9 cellular contexts compared by ENCODE assay signal in genomic region chr7:22452142-22452763, GRCh38. TPM values are rescaled to one million over a fixed set of nuclear protein-coding genes. Genes with fewer than 3 reads are reported as not detected.
A peak's percentile ranks its signal among the peaks of the same experiment; 100 is the strongest.
DNase-seq lines count a peak whose midpoint lies in the region; ATAC-seq and TF ChIP-seq lines count a peak whose summit lies in the region.
"Had no signal": no experiment of that assay in that cellular context is flagged by ENCODE, and none has a peak within 500 bp of the region (broad histone marks: within the 10 kb centered on the region; RNA-seq: fewer than 3 reads in every experiment).

No MANE protein-coding gene starts in this region.

- H3K36me3 ChIP-seq in body of pancreas (replicated peaks in 1 of 2; ENCODE audit: insufficient read depth in 1 of 2, low read depth in 2 of 2), result no peaks in the 10 kb centered on the region
- no peaks in the 10 kb centered on the region for H3K36me3 ChIP-seq in spleen
- H3K36me3 ChIP-seq: SJSA1 had no signal

- H3K27me3 ChIP-seq in body of pancreas (no peaks in the 10 kb centered on the region), spleen (replicated peaks in 1 of 7) (peaks cover 0 to 18% (median 5%) of the 10 kb centered on the region in 7 donors)

- no peak for TF ChIP-seq POLR2A in body of pancreas (IDR thresholded peaks at IDR 0.05)
- TF ChIP-seq POLR2A in spleen (IDR thresholded peaks at IDR 0.05), result no peak

- ATAC-seq in body of pancreas (peak; percentile 88), GM18498 (IDR thresholded peaks at IDR 0.05; ENCODE audit: unreplicated experiment) (no peak)

- intact Hi-C loops in body of pancreas (cut with DNase I), result no loop called here
- intact Hi-C loops in spleen (cut with DNase I; ENCODE audit: low total_unique reads), result no loop called here

- H3K27ac ChIP-seq in body of pancreas (peak overlapping the region in 1 of 4 donors; percentile 17), spleen (no peak overlapping the region)
- H3K27ac ChIP-seq: SJSA1 had no signal

- H3K4me3 ChIP-seq in body of pancreas (no peak overlapping the region), spleen (peak overlapping the region in 1 of 8 donors; percentile 36)
- H3K4me3 ChIP-seq: SJSA1 had no signal

- H3K9me3 ChIP-seq in body of pancreas (no peaks in the 10 kb centered on the region), spleen (no peaks in the 10 kb centered on the region)
- H3K9me3 ChIP-seq: SJSA1 had no signal

- 11 to 14% methylated on average over 16 of the region's 16 CpGs for WGBS in body of pancreas, 2 donors
- WGBS in spleen, 5 donors, result 28 to 36% (median 33%) methylated on average over 15 to 16 of the region's 16 CpGs

- DNase-seq in ELR (ENCODE audit: low read depth) (peak; percentile 51), body of pancreas (peak; percentile 70 to 86 (median 77)), iPS-NIHi11 (ENCODE audit: low spot score) (peak; percentile 84), spleen (peak; percentile 80), dedifferentiated amniotic fluid mesenchymal stem cell (ENCODE audit: extremely low spot score) (no peak), OCI-M2 (lab: John Stamatoyannopoulos, UW; ENCODE audit: unreplicated experiment) (no peak)

- TF ChIP-seq CTCF in LNCAP (IDR thresholded peaks at IDR 0.05) (peak; percentile 77), body of pancreas (IDR thresholded peaks at IDR 0.05) (peak; percentile 75 to 87 (median 84)), spleen (IDR thresholded peaks at IDR 0.05 in 8 of 11, conservative IDR thresholded peaks at IDR 0.05 in 3 of 11) (peak in 10 of 11 experiments; percentile 14 to 72 (median 48))

- H3K4me1 ChIP-seq in body of pancreas (peaks cover 3% of the 10 kb centered on the region), spleen (peaks cover 0 to 22% (median 10%) of the 10 kb centered on the region in 6 donors)
- H3K4me1 ChIP-seq: SJSA1 had no signal

RNA-seq across cellular contexts. Expression of gene STEAP1B, which starts 47.7 kb away (rescaled TPM):
- total RNA-seq in body of pancreas (1 to 10 TPM in 1 of 2 donors, not detected in 1; 1.3 TPM), spleen (10 to 100 TPM; 12.5 to 20.3 (median 13.1) TPM)
- 10 to 100 TPM in 1 of 3 donors, 1 to 10 TPM in 2; 5.9 to 22.5 (median 7.4) TPM for polyA plus RNA-seq in spleen

Comparison
In these comparisons a context has a peak if more than half of its experiments do, and no peak if none do; other contexts are left out.
1. DNase-seq: peak in ELR (single experiment), body of pancreas (4 of 4), iPS-NIHi11 (single experiment) and spleen (single experiment); none in dedifferentiated amniotic fluid mesenchymal stem cell (single experiment) and OCI-M2 (single experiment).
2. RNA of gene STEAP1B, which starts 47.7 kb away (total RNA-seq): 12.5 to 20.3 TPM in spleen; 1.3 TPM in body of pancreas; every median in the first group is over 4 times any median in the second.
3. Peak in every context shown above with its lines, with median percentiles within 50 percentile points of each other: CTCF ChIP-seq.